In genomic region chr15:85718271-85718971, GRCh38 we compare ENCODE assay signal across 16 cellular contexts.
A peak's percentile ranks its signal among the peaks of the same experiment; 100 is the strongest.
DNase-seq lines count a peak whose midpoint lies in the region; ATAC-seq and TF ChIP-seq lines count a peak whose summit lies in the region.
"Had no signal": no experiment of that assay in that cellular context is flagged by ENCODE, and none has a peak within 500 bp of the region (broad histone marks: within the 10 kb centered on the region; RNA-seq: fewer than 3 reads in every experiment).

No MANE protein-coding gene starts in this region.

- no peaks in the 10 kb centered on the region for H3K27me3 Mint-ChIP-seq in osteocyte (ENCODE audit: unreplicated experiment)
- H3K27me3 Mint-ChIP-seq: brain had no signal

- H3K4me1 Mint-ChIP-seq in osteocyte (ENCODE audit: unreplicated experiment) = peaks cover 6% of the 10 kb centered on the region
- H3K4me1 Mint-ChIP-seq: brain had no signal

- 89% methylated on average over 12 of the region's 12 CpGs for WGBS in right cardiac atrium

- no peak overlapping the region for H3K27ac Mint-ChIP-seq in osteocyte (ENCODE audit: unreplicated experiment)
- H3K27ac Mint-ChIP-seq: HFFc6 had no signal

- TF ChIP-seq CTCF in left ventricle myocardium inferior (IDR thresholded peaks at IDR 0.05; ENCODE audit: borderline replicate concordance) (no peak), foreskin fibroblast (IDR thresholded peaks at IDR 0.05; ENCODE audit: low read depth, low read length) (no peak), osteocyte (IDR thresholded peaks at IDR 0.05) (no peak)

- peaks cover 71% of the 10 kb centered on the region for H3K36me3 Mint-ChIP-seq in osteocyte (ENCODE audit: unreplicated experiment)

- peaks cover 100% of the 10 kb centered on the region for H3K36me3 ChIP-seq in left ventricle myocardium inferior

- H3K4me1 ChIP-seq in left ventricle myocardium inferior (peaks cover 90% of the 10 kb centered on the region), right cardiac atrium (ENCODE audit: control insufficient read depth, insufficient read depth, low read length) (peaks cover 2% of the 10 kb centered on the region)
- H3K4me1 ChIP-seq: pancreas had no signal

- intact Hi-C loops in left ventricle myocardium inferior (cut with micrococcal nuclease) (no loop called here), right cardiac atrium (cut with DNase I) (no loop called here)

- no peaks in the 10 kb centered on the region for H3K9me3 ChIP-seq in left ventricle myocardium inferior (replicated peaks)
- H3K9me3 ChIP-seq in right cardiac atrium (ENCODE audit: control insufficient read depth, low read length) = no peaks in the 10 kb centered on the region
- H3K9me3 ChIP-seq: pancreas, upper lobe of left lung had no signal

- H3K9me3 Mint-ChIP-seq in osteocyte (ENCODE audit: unreplicated experiment) = no peaks in the 10 kb centered on the region
- H3K9me3 Mint-ChIP-seq: brain, HFFc6 had no signal

- H3K4me3 ChIP-seq in left ventricle myocardium inferior = no peak overlapping the region
- H3K4me3 ChIP-seq in right cardiac atrium (ENCODE audit: low read length) = no peak overlapping the region
- no peak overlapping the region for H3K4me3 ChIP-seq in foreskin fibroblast (ENCODE audit: low read depth in 1 of 2, low read length in 2 of 2)
- H3K4me3 ChIP-seq: pancreas, SK-N-MC, upper lobe of left lung had no signal

- DNase-seq in left ventricle myocardium inferior (no peak), right cardiac atrium (no peak), pons (ENCODE audit: low spot score) (no peak), inferior parietal cortex (ENCODE audit: extremely low spot score) (no peak), foreskin fibroblast (no peak), osteocyte (ENCODE audit: extremely low spot score, unreplicated experiment) (no peak)
- DNase-seq: activated CD8-positive, alpha-beta memory T cell treated with anti-CD3 and anti-CD28 coated beads for 24 hours; erythroblast; HFFc6; Kasumi-1; pancreas; upper lobe of left lung had no signal

- H3K27me3 ChIP-seq in left ventricle myocardium inferior (ENCODE audit: low read depth) (no peaks in the 10 kb centered on the region), right cardiac atrium (ENCODE audit: control insufficient read depth, insufficient read depth) (no peaks in the 10 kb centered on the region)
- H3K27me3 ChIP-seq: pancreas, upper lobe of left lung had no signal

- H3K27ac ChIP-seq in left ventricle myocardium inferior (replicated peaks) (peak overlapping the region; percentile 88), right cardiac atrium (ENCODE audit: low read length) (no peak overlapping the region)
- H3K27ac ChIP-seq: SK-N-MC, upper lobe of left lung had no signal

- H3K4me3 Mint-ChIP-seq in osteocyte (ENCODE audit: unreplicated experiment) = no peak overlapping the region
- H3K4me3 Mint-ChIP-seq: brain, HFFc6 had no signal

- ATAC-seq in right cardiac atrium = no peak
- ATAC-seq in GM21737 (IDR thresholded peaks at IDR 0.05; ENCODE audit: unreplicated experiment) = peak; percentile 54
- peak; percentile 37 for ATAC-seq in HG03565 (IDR thresholded peaks at IDR 0.05; ENCODE audit: unreplicated experiment)
- ATAC-seq: pancreas had no signal

Comparison
In these comparisons a context has a peak if more than half of its experiments do, and no peak if none do; other contexts are left out.
1. ATAC-seq: peak in GM21737 (single experiment) and HG03565 (single experiment); none in right cardiac atrium (0 of 2).